Comparison of ENCODE assay signal across 1 cellular context in the genomic region with DNA sequence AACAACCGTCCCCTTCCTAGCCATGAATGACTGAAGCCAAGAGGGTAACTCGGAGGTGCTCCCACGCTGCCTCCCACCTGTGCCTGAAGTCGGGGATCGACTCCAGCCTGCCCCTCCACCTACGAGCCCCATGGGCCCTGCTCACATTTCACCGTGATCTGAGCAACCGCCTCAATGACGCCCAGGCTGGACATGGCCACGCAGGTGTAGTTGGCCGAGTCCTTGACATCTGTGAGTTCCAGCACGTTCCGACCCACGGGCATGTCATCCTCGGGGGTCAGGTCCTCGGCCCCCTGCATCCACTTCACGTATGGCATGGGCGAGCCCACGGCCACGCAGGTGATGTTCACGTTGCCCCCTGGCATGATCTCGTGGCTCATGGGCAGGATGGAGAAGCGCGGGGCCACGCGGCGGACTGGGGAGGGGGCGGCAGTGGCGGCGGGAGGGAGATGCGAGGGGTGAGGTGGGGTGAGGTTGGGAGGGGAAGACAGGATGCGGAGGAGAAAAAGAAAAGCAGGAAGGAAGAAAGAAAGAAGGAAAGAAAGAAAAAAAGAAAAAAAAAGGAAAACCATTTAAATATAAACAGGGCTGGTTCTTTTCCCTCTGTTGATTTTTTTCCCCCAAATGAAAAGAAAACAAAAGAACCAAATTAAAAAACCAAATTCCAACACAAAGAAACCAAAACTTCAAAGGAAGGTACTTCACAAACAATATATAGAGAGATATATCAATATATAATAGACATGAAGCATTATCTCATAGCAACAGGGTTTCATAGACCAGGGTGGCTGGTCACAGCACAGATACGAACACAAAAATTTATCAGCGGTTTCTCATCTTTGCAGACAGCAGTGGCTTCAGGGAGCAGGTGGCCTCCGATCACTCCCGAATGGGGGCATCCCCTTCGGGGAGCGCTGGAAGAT.
TF ChIP-seq lines count a peak whose summit lies in the region.

No MANE protein-coding gene starts in this region.

TF ChIP-seq in K562, 482 proteins besides CTCF, POLR2A, EP300 and RAD21 (continued from another document):
- TF ChIP-seq, protein P1, sequence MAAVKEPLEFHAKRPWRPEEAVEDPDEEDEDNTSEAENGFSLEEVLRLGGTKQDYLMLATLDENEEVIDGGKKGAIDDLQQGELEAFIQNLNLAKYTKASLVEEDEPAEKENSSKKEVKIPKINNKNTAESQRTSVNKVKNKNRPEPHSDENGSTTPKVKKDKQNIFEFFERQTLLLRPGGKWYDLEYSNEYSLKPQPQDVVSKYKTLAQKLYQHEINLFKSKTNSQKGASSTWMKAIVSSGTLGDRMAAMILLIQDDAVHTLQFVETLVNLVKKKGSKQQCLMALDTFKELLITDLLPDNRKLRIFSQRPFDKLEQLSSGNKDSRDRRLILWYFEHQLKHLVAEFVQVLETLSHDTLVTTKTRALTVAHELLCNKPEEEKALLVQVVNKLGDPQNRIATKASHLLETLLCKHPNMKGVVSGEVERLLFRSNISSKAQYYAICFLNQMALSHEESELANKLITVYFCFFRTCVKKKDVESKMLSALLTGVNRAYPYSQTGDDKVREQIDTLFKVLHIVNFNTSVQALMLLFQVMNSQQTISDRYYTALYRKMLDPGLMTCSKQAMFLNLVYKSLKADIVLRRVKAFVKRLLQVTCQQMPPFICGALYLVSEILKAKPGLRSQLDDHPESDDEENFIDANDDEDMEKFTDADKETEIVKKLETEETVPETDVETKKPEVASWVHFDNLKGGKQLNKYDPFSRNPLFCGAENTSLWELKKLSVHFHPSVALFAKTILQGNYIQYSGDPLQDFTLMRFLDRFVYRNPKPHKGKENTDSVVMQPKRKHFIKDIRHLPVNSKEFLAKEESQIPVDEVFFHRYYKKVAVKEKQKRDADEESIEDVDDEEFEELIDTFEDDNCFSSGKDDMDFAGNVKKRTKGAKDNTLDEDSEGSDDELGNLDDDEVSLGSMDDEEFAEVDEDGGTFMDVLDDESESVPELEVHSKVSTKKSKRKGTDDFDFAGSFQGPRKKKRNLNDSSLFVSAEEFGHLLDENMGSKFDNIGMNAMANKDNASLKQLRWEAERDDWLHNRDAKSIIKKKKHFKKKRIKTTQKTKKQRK (IDR thresholded peaks at IDR 0.05; ENCODE audit: borderline replicate concordance, low read depth, low read length) = no peak
- TF ChIP-seq CBX5 (IDR thresholded peaks at IDR 0.05; ENCODE audit: borderline replicate concordance, low read depth) (no peak), SNIP1 (IDR thresholded peaks at IDR 0.05; ENCODE audit: low read depth) (no peak), BCOR (IDR thresholded peaks at IDR 0.05) (no peak), HNRNPK (IDR thresholded peaks at IDR 0.05; ENCODE audit: low read depth, low read length, poor library complexity, severe bottlenecking) (no peak), CAMTA2 (CRISPR knock-in tag; conservative IDR thresholded peaks at IDR 0.05) (no peak), SMARCB1 (IDR thresholded peaks at IDR 0.05; ENCODE audit: insufficient read length, low read depth) (no peak), NELFE (IDR thresholded peaks at IDR 0.05; ENCODE audit: insufficient read depth, insufficient read length) (no peak), RBBP5 (IDR thresholded peaks at IDR 0.05; ENCODE audit: borderline replicate concordance, insufficient read depth, low read length, poor library complexity, severe bottlenecking) (no peak), SMARCA4 (IDR thresholded peaks at IDR 0.05) (peak; percentile 23; the same call in 1 of the 2 replicates), SMARCC2 (IDR thresholded peaks at IDR 0.05; ENCODE audit: low read depth) (no peak), MTA1 (IDR thresholded peaks at IDR 0.05; ENCODE audit: borderline replicate concordance) (no peak), OTX1 (CRISPR knock-in tag; IDR thresholded peaks at IDR 0.05) (no peak), SOX6 (IDR thresholded peaks at IDR 0.05) (0 out of 2 replicates have a peak, but pooled peaks have one; percentile 19), ELF2 (CRISPR knock-in tag; IDR thresholded peaks at IDR 0.05) (no peak), TAF9B (IDR thresholded peaks at IDR 0.05; ENCODE audit: partially characterized antibody) (no peak), RHOXF2B (CRISPR knock-in tag; conservative IDR thresholded peaks at IDR 0.05) (no peak), ZNF778 (CRISPR knock-in tag; IDR thresholded peaks at IDR 0.05) (no peak), ZBTB8A (IDR thresholded peaks at IDR 0.05; ENCODE audit: partially characterized antibody) (no peak), PHTF2 (CRISPR knock-in tag; IDR thresholded peaks at IDR 0.05) (no peak), TCF3 (CRISPR knock-in tag; IDR thresholded peaks at IDR 0.05) (peak; percentile 60), RFX1 (IDR thresholded peaks at IDR 0.05) (no peak; the same call in 1 of the 2 replicates), HDAC6 (IDR thresholded peaks at IDR 0.05; ENCODE audit: low read depth, low read length) (no peak), ZSCAN29 (IDR thresholded peaks at IDR 0.05) (no peak), PPARD (CRISPR knock-in tag; IDR thresholded peaks at IDR 0.05) (no peak), POLR3G (IDR thresholded peaks at IDR 0.05; ENCODE audit: extremely low read depth, insufficient read length, insufficient replicate concordance) (no peak)
- TF ChIP-seq, protein P2, sequence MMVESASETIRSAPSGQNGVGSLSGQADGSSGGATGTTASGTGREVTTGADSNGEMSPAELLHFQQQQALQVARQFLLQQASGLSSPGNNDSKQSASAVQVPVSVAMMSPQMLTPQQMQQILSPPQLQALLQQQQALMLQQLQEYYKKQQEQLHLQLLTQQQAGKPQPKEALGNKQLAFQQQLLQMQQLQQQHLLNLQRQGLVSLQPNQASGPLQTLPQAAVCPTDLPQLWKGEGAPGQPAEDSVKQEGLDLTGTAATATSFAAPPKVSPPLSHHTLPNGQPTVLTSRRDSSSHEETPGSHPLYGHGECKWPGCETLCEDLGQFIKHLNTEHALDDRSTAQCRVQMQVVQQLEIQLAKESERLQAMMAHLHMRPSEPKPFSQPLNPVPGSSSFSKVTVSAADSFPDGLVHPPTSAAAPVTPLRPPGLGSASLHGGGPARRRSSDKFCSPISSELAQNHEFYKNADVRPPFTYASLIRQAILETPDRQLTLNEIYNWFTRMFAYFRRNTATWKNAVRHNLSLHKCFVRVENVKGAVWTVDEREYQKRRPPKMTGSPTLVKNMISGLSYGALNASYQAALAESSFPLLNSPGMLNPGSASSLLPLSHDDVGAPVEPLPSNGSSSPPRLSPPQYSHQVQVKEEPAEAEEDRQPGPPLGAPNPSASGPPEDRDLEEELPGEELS (CRISPR knock-in tag; IDR thresholded peaks at IDR 0.05; ENCODE audit: borderline replicate concordance) = no peak
- TF ChIP-seq, protein P3, sequence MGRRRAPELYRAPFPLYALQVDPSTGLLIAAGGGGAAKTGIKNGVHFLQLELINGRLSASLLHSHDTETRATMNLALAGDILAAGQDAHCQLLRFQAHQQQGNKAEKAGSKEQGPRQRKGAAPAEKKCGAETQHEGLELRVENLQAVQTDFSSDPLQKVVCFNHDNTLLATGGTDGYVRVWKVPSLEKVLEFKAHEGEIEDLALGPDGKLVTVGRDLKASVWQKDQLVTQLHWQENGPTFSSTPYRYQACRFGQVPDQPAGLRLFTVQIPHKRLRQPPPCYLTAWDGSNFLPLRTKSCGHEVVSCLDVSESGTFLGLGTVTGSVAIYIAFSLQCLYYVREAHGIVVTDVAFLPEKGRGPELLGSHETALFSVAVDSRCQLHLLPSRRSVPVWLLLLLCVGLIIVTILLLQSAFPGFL (CRISPR knock-in tag; IDR thresholded peaks at IDR 0.05) = no peak
- TF ChIP-seq, protein P4, sequence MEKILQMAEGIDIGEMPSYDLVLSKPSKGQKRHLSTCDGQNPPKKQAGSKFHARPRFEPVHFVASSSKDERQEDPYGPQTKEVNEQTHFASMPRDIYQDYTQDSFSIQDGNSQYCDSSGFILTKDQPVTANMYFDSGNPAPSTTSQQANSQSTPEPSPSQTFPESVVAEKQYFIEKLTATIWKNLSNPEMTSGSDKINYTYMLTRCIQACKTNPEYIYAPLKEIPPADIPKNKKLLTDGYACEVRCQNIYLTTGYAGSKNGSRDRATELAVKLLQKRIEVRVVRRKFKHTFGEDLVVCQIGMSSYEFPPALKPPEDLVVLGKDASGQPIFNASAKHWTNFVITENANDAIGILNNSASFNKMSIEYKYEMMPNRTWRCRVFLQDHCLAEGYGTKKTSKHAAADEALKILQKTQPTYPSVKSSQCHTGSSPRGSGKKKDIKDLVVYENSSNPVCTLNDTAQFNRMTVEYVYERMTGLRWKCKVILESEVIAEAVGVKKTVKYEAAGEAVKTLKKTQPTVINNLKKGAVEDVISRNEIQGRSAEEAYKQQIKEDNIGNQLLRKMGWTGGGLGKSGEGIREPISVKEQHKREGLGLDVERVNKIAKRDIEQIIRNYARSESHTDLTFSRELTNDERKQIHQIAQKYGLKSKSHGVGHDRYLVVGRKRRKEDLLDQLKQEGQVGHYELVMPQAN (IDR thresholded peaks at IDR 0.05; ENCODE audit: borderline replicate concordance) = no peak
